Comparison of ENCODE assay signal across 11 cellular contexts in the genomic region with DNA sequence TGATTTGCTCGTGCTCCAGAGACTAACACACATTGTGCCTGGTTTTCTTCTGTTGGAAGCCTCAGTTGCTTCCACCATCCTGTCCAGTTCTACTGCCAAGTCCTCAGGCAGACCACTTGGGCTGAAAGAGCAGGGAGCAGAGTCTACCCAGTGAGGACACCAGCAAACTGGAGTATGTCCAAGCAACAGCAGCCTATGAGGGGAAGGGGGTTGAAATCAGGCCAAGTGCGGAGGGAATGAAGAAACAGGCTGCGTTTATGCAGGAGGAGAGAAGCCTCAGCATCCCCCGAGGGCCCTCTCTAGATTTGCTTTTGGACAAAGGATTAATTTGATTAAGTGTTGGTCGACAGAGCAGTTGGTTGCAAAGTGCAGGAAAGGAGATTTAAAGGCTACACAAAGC. TPM values are rescaled to one million over a fixed set of nuclear protein-coding genes. Genes with fewer than 3 reads are reported as not detected.
DNase-seq lines count a peak whose midpoint lies in the region; ATAC-seq and TF ChIP-seq lines count a peak whose summit lies in the region.
"Had no signal": no experiment of that assay in that cellular context is flagged by ENCODE, and none has a peak within 500 bp of the region (broad histone marks: within the 10 kb centered on the region; RNA-seq: fewer than 3 reads in every experiment).

No MANE protein-coding gene starts in this region.

- peak overlapping the region; percentile 20 for H3K4me2 ChIP-seq in PC-3 (ENCODE audit: low read length)

- H3K79me2 ChIP-seq in PC-3 (ENCODE audit: low read length) = no peaks in the 10 kb centered on the region

- no peaks in the 10 kb centered on the region for H3F3A ChIP-seq in PC-3 (ENCODE audit: low read length, unreplicated experiment)

- H3K36me3 Mint-ChIP-seq in activated T-cell treated with anti-CD3 and anti-CD28 coated beads, Interleukin-2, amount 50 U/mL, for 24 hours (ENCODE audit: low read depth) = peaks cover 94% of the 10 kb centered on the region
- H3K36me3 Mint-ChIP-seq in central memory CD8-positive, alpha-beta T cell (ENCODE audit: insufficient read depth) = peaks cover 12% of the 10 kb centered on the region

- POLR2A ChIA-PET in PC-3 (lab: Charles Lee; ENCODE audit: unreplicated experiment) = no interaction called here

- WGBS in aorta, 2 donors = 56 to 62% methylated on average over 5 of the region's 5 CpGs

- H3K9me3 Mint-ChIP-seq in activated T-cell treated with anti-CD3 and anti-CD28 coated beads, Interleukin-2, amount 50 U/mL, for 24 hours = no peaks in the 10 kb centered on the region
- H3K9me3 Mint-ChIP-seq in central memory CD8-positive, alpha-beta T cell = no peaks in the 10 kb centered on the region

- H3K4me1 ChIP-seq in PC-3 (ENCODE audit: insufficient read depth, low read length) = peaks cover 11% of the 10 kb centered on the region
- no peaks in the 10 kb centered on the region for H3K4me1 ChIP-seq in aorta (ENCODE audit: control insufficient read depth in 1 of 2, insufficient read depth in 2 of 2, low read length in 2 of 2)
- H3K4me1 ChIP-seq in right atrium auricular region = peaks cover 0 to 33% of the 10 kb centered on the region in 2 donors
- H3K4me1 ChIP-seq: body of pancreas had no signal

- no peak overlapping the region for H3K9ac ChIP-seq in PC-3 (ENCODE audit: low read length)

- H3K36me3 ChIP-seq in PC-3 (ENCODE audit: low read depth, low read length) (no peaks in the 10 kb centered on the region), aorta (ENCODE audit: control insufficient read depth in 1 of 2, insufficient read depth in 2 of 2, low read length in 1 of 2) (no peaks in the 10 kb centered on the region), right atrium auricular region (no peaks in the 10 kb centered on the region)
- H3K36me3 ChIP-seq: pancreas had no signal

- no peaks in the 10 kb centered on the region for H3K27me3 Mint-ChIP-seq in activated T-cell treated with anti-CD3 and anti-CD28 coated beads, Interleukin-2, amount 50 U/mL, for 24 hours
- no peaks in the 10 kb centered on the region for H3K27me3 Mint-ChIP-seq in central memory CD8-positive, alpha-beta T cell

- H3K4me3 Mint-ChIP-seq in activated T-cell treated with anti-CD3 and anti-CD28 coated beads, Interleukin-2, amount 50 U/mL, for 24 hours = peak overlapping the region; percentile 59
- H3K4me3 Mint-ChIP-seq in central memory CD8-positive, alpha-beta T cell = peak overlapping the region; percentile 68

- no peaks in the 10 kb centered on the region for H3K9me3 ChIP-seq in PC-3 (ENCODE audit: low read length)
- H3K9me3 ChIP-seq in aorta (ENCODE audit: control insufficient read depth, low read length) = no peaks in the 10 kb centered on the region
- H3K9me3 ChIP-seq in right atrium auricular region = no peaks in the 10 kb centered on the region
- H3K9me3 ChIP-seq: body of pancreas, pancreas had no signal

- H3K27me3 ChIP-seq in PC-3 (ENCODE audit: low read length) = no peaks in the 10 kb centered on the region
- H3K27me3 ChIP-seq in aorta (ENCODE audit: control insufficient read depth in 1 of 2, insufficient read depth in 2 of 2, low read length in 1 of 2) = no peaks in the 10 kb centered on the region
- no peaks in the 10 kb centered on the region for H3K27me3 ChIP-seq in right atrium auricular region
- H3K27me3 ChIP-seq: body of pancreas, pancreas had no signal

- no TSS peak for BruUV-seq in PC-3 (replicated peaks; lab: Mats Ljungman, UMichigan)

- H4K20me1 ChIP-seq in PC-3 (ENCODE audit: low read length) = no peaks in the 10 kb centered on the region

- no peak overlapping the region for H2AFZ ChIP-seq in PC-3 (ENCODE audit: low read length)

- TF ChIP-seq CTCF in PC-3 (conservative IDR thresholded peaks at IDR 0.05; ENCODE audit: low read depth, low read length) (no peak), right atrium auricular region (IDR thresholded peaks at IDR 0.05) (no peak)

- CTCF ChIA-PET in PC-3 (lab: Charles Lee) = no interaction called here

- H3K4me3 ChIP-seq in PC-3 (ENCODE audit: low read length) (no peak overlapping the region), skeletal muscle cell (ENCODE audit: low read depth, low read length) (no peak overlapping the region), aorta (ENCODE audit: low read length in 2 of 2) (no peak overlapping the region), right atrium auricular region (no peak overlapping the region)
- H3K4me3 ChIP-seq: body of pancreas, pancreas had no signal

- H3K4me1 Mint-ChIP-seq in activated T-cell treated with anti-CD3 and anti-CD28 coated beads, Interleukin-2, amount 50 U/mL, for 24 hours (ENCODE audit: low read depth) = peaks cover 100% of the 10 kb centered on the region
- H3K4me1 Mint-ChIP-seq in central memory CD8-positive, alpha-beta T cell = peaks cover 98% of the 10 kb centered on the region

- ATAC-seq in PC-3 = no peak
- ATAC-seq in central memory CD8-positive, alpha-beta T cell (replicated peaks; ENCODE audit: extremely low read depth, poor library complexity, severe bottlenecking) = no peak
- ATAC-seq in aorta (ENCODE audit: low FRiP score) = no peak
- no peak for ATAC-seq in activated CD4-positive, CD25-positive, alpha-beta regulatory T cell treated with anti-CD3 and anti-CD28 coated beads, Interleukin-2, amount 50 U/mL, for 24 hours
- ATAC-seq: body of pancreas had no signal

- peak overlapping the region; percentile 33 for H3K27ac ChIP-seq in PC-3 (ENCODE audit: low read length)
- no peak overlapping the region for H3K27ac ChIP-seq in aorta (ENCODE audit: low read depth in 1 of 2, low read length in 2 of 2)
- H3K27ac ChIP-seq in right atrium auricular region = no peak overlapping the region
- H3K27ac ChIP-seq: body of pancreas, pancreas had no signal

- intact Hi-C loops in PC-3 (cut with micrococcal nuclease) = no loop called here
- intact Hi-C loops in aorta (cut with DNase I) = no loop called here

- H3K9me2 ChIP-seq in PC-3 (replicated peaks; ENCODE audit: low read length) = 0 out of 2 replicates have a peak, but pooled peaks cover 10% of the 10 kb centered on the region

- no peak for DNase-seq in activated T-cell treated with anti-CD3 and anti-CD28 coated beads, Interleukin-2, amount 50 U/mL, for 24 hours
- DNase-seq in activated T-cell treated with anti-CD3 and anti-CD28 coated beads, Interleukin-2, amount 50 U/mL, for 1 hour = no peak
- DNase-seq in PC-3 = no peak
- DNase-seq in central memory CD8-positive, alpha-beta T cell (ENCODE audit: low spot score in 2 of 2) = no peak
- peak; percentile 31 for DNase-seq in skeletal muscle cell (ENCODE audit: low read depth)
- DNase-seq in aorta = no peak
- DNase-seq in right atrium auricular region (ENCODE audit: low spot score) = no peak
- DNase-seq: stimulated activated CD4-positive, alpha-beta T cell treated with anti-CD3 and anti-CD28 coated beads, Interleukin-1b, Interleukin-23, amount 100 ng/mL, for 48 hours had no signal

- H3K27ac Mint-ChIP-seq in activated T-cell treated with anti-CD3 and anti-CD28 coated beads, Interleukin-2, amount 50 U/mL, for 24 hours = peak overlapping the region; percentile 95
- H3K27ac Mint-ChIP-seq in central memory CD8-positive, alpha-beta T cell (ENCODE audit: low read depth) = peak overlapping the region; percentile 94

RNA-seq across cellular contexts. Expression of a gene that starts 14.5 kb away (rescaled TPM):
- total RNA-seq in PC-3 (2014; rRNA removed) (0.26 and 0.58 TPM in 2 replicates), aorta (10 to 100 TPM; 31.5 to 53.7 TPM), right atrium auricular region (1 to 10 TPM; 3.7 to 5.4 TPM)
- polyA plus RNA-seq in aorta = 10 to 100 TPM in 1 of 2 donors, 1 to 10 TPM in 1; 1.6 to 11.6 TPM

Comparison
In these comparisons a context has a peak if more than half of its experiments do, and no peak if none do; other contexts are left out.
1. RNA of a gene that starts 14.5 kb away (total RNA-seq): 31.5 to 53.7 TPM in aorta; 3.7 to 5.4 TPM in right atrium auricular region and 0.26 to 0.58 TPM in PC-3; every median in the first group is over 4 times any median in the second.